ENCODE assay signal across 6 cellular contexts in the genomic region with DNA sequence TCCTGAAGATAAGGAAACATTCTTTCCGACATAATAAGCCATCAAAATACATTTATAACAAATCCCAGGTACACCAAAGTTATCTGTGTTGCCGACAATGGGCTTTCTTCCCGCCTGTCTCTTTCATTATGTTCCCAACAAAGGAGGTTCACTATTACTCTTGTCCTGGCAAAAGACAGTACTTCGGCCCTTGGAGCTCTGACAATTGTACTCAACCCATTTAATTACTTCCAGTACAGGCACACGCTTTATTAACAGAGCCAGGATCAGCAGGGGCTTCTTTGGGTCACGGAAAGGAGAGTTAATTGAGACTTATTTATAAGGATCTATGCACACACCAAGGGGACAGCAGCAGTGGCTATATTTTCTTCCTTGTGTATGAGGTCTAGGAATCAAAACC.
"Had no signal": no experiment of that assay in that cellular context is flagged by ENCODE, and none has a peak within 500 bp of the region (broad histone marks: within the 10 kb centered on the region; RNA-seq: fewer than 3 reads in every experiment).

No MANE protein-coding gene starts in this region.

- H3K27ac Mint-ChIP-seq: GM23338 had no signal

- H3K4me3 Mint-ChIP-seq: GM23338, H9 had no signal

- H3K4me2 ChIP-seq: GM23338 had no signal

- H3K9me3 Mint-ChIP-seq: GM23338, H9 had no signal

- H3K4me3 ChIP-seq: GM23338, K562 had no signal

- DNase-seq: H9, HCEC 1CT, IMR-90, KG1 had no signal

- ATAC-seq: GM23338, K562 had no signal
